26 cellular contexts compared by ENCODE assay signal in genomic region chr16:52238710-52239109, GRCh38.
DNase-seq lines count a peak whose midpoint lies in the region; ATAC-seq, FAIRE-seq and TF ChIP-seq lines count a peak whose summit lies in the region.
"Had no signal": no experiment of that assay in that cellular context is flagged by ENCODE, and none has a peak within 500 bp of the region (broad histone marks: within the 10 kb centered on the region; RNA-seq: fewer than 3 reads in every experiment).

No MANE protein-coding gene starts in this region.

- DNase-seq in NOMO-1 treated with DMSO at 0.1 percent for 48 hours (lab: John Stamatoyannopoulos, UW; ENCODE audit: unreplicated experiment) (peak; percentile 20), NOMO-1 treated with dmso at 0.1 percent for 144 hours (lab: John Stamatoyannopoulos, UW; ENCODE audit: unreplicated experiment) (no peak), GM23338 (ENCODE audit: low spot score) (no peak), GM12878 (ENCODE audit: low read depth, low spot score) (no peak), head of caudate nucleus (no peak), cerebellum (ENCODE audit: low spot score) (no peak)
- DNase-seq: AML-193; CD4-positive, alpha-beta T cell; CD8-positive, alpha-beta T cell; COR-L47; DMS 273 treated with DMSO at 0.1 percent for 48 hours; DMS153; DMS53; DMS79; DND-41; EL; GDM1 had no signal

- H4K20me1 ChIP-seq in GM23338 (replicated peaks; ENCODE audit: insufficient read depth) (no peaks in the 10 kb centered on the region), GM12878 (ENCODE audit: control insufficient read depth, insufficient read depth) (no peaks in the 10 kb centered on the region)
- H4K20me1 ChIP-seq: BLaER1 treated with 17β-estradiol and CSF1 and Interleukin-3, amounts not matched to agents 10 nM and 100 nM had no signal

- no peaks in the 10 kb centered on the region for H3F3A ChIP-seq in GM23338 (replicated peaks; ENCODE audit: low read depth)

- POLR2A ChIA-PET in GM12878 (lab: Charles Lee): no interaction called here

- TF ChIP-seq POLR2A in GM12878 (IDR thresholded peaks at IDR 0.05; ENCODE audit: low read depth, low read length): no peak

- H3K27me3 ChIP-seq in GM23338 (ENCODE audit: insufficient read depth) (no peaks in the 10 kb centered on the region), GM12878 (replicated peaks in 1 of 2; ENCODE audit: control insufficient read depth in 2 of 2, insufficient read depth in 2 of 2, low read length in 1 of 2) (no peaks in the 10 kb centered on the region), neuron (ENCODE audit: insufficient read depth, low read length) (peaks cover 2% of the 10 kb centered on the region)
- H3K27me3 ChIP-seq: BLaER1 treated with 17β-estradiol and CSF1 and Interleukin-3, amounts not matched to agents 10 nM and 100 nM had no signal

- H3K9me3 Mint-ChIP-seq in GM23338: no peaks in the 10 kb centered on the region
- H3K9me3 Mint-ChIP-seq: CD8-positive, alpha-beta T cell had no signal

- intact Hi-C loops in GM12878 (cut with micrococcal nuclease; ENCODE audit: unreplicated experiment) (no loop called here), head of caudate nucleus (cut with DNase I) (no loop called here)

- H3K27ac Mint-ChIP-seq in GM23338: no peak overlapping the region
- H3K27ac Mint-ChIP-seq: B cell; CD4-positive, alpha-beta T cell; CD8-positive, alpha-beta T cell had no signal

- H3K4me2 ChIP-seq in GM23338 (no peak overlapping the region), GM12878 (ENCODE audit: control insufficient read depth, insufficient read depth) (no peak overlapping the region)
- H3K4me2 ChIP-seq: A549; BLaER1 treated with 17β-estradiol and CSF1 and Interleukin-3, amounts not matched to agents 10 nM and 100 nM had no signal

- H3K4me3 ChIP-seq in GM23338 (no peak overlapping the region), GM12878 (no peak overlapping the region), neuron (ENCODE audit: low read length) (no peak overlapping the region)
- H3K4me3 ChIP-seq: A549; BLaER1 treated with 17β-estradiol and CSF1 and Interleukin-3, amounts not matched to agents 10 nM and 100 nM had no signal

- no peak overlapping the region for H3K4me3 Mint-ChIP-seq in GM23338
- H3K4me3 Mint-ChIP-seq: B cell; CD4-positive, alpha-beta T cell; CD8-positive, alpha-beta T cell had no signal

- no peaks in the 10 kb centered on the region for H3K79me2 ChIP-seq in GM23338 (replicated peaks; ENCODE audit: insufficient read depth)
- no peaks in the 10 kb centered on the region for H3K79me2 ChIP-seq in GM12878 (ENCODE audit: control insufficient read depth, insufficient read depth, low read length)

- H3K4me1 ChIP-seq in GM23338 (ENCODE audit: insufficient read depth) (no peaks in the 10 kb centered on the region; the same call in 1 of the 2 replicates), GM12878 (ENCODE audit: control insufficient read depth, insufficient read depth, low read length) (no peaks in the 10 kb centered on the region), neuron (ENCODE audit: insufficient read depth, low read length) (peaks cover 5% of the 10 kb centered on the region)
- H3K4me1 ChIP-seq: A549 had no signal

- no peak for TF ChIP-seq EP300 in GM12878 (IDR thresholded peaks at IDR 0.05; ENCODE audit: borderline replicate concordance in 1 of 2, control insufficient read depth in 1 of 2, low read depth in 2 of 2, low read length in 2 of 2)

- SMC1A ChIA-PET in GM12878 (lab: Charles Lee; ENCODE audit: uncharacterized antibody, unreplicated experiment): no interaction called here

- H3K9me3 ChIP-seq in GM12878 (replicated peaks; ENCODE audit: control insufficient read depth, insufficient read depth, low read length): no peaks in the 10 kb centered on the region
- H3K9me3 ChIP-seq in neuron (ENCODE audit: low read length): no peaks in the 10 kb centered on the region
- H3K9me3 ChIP-seq: A549; BLaER1 treated with 17β-estradiol and CSF1 and Interleukin-3, amounts not matched to agents 10 nM and 100 nM had no signal

- WGBS in GM12878 (ENCODE audit: insufficient coverage, insufficient replicate concordance, low lambda C conversion rate, missing lambda C conversion rate): 59% methylated on average over 2 of the region's 2 CpGs

- peaks cover 8% of the 10 kb centered on the region for H3K4me1 Mint-ChIP-seq in GM23338
- H3K4me1 Mint-ChIP-seq: B cell had no signal

- no peaks in the 10 kb centered on the region for H3K36me3 ChIP-seq in GM23338 (ENCODE audit: insufficient read depth)
- no peaks in the 10 kb centered on the region for H3K36me3 ChIP-seq in GM12878 (ENCODE audit: control insufficient read depth in 2 of 2, insufficient read depth in 2 of 2, low read length in 1 of 2)
- H3K36me3 ChIP-seq in neuron (ENCODE audit: insufficient read depth, low read length): no peaks in the 10 kb centered on the region
- H3K36me3 ChIP-seq: BLaER1 treated with 17β-estradiol and CSF1 and Interleukin-3, amounts not matched to agents 10 nM and 100 nM had no signal

- CTCF ChIA-PET in GM12878 (lab: Yijun Ruan, JAX): interaction anchor here (2.2 kb wide), 1 partner anchor 9 kb away, joined by 5 read pairs; no protein-coding TSS in a partner anchor

- H3K9me2 ChIP-seq in GM23338 (ENCODE audit: insufficient read depth): peaks cover 6% of the 10 kb centered on the region; the same call in 1 of the 2 replicates

- no peaks in the 10 kb centered on the region for H3K27me3 Mint-ChIP-seq in GM23338 (ENCODE audit: insufficient read depth, low read depth, poor library complexity)
- H3K27me3 Mint-ChIP-seq: B cell; CD4-positive, alpha-beta T cell had no signal

- no peak overlapping the region for H3K9ac ChIP-seq in GM12878 (ENCODE audit: control insufficient read depth, insufficient read depth, low read length)
- H3K9ac ChIP-seq: BLaER1 treated with 17β-estradiol and CSF1 and Interleukin-3, amounts not matched to agents 10 nM and 100 nM had no signal

- H3K27ac ChIP-seq in GM23338 (ENCODE audit: low read depth): no peak overlapping the region
- no peak overlapping the region for H3K27ac ChIP-seq in GM12878 (ENCODE audit: control insufficient read depth, insufficient read depth)
- H3K27ac ChIP-seq: 22Rv1; A549; BLaER1 treated with 17β-estradiol and CSF1 and Interleukin-3, amounts not matched to agents 10 nM and 100 nM; C4-2B had no signal

- no peaks in the 10 kb centered on the region; the same call in 2 of the 3 replicates for H3K36me3 Mint-ChIP-seq in GM23338 (ENCODE audit: low read depth)
- H3K36me3 Mint-ChIP-seq: CD8-positive, alpha-beta T cell had no signal

- ATAC-seq in GM23338 (no peak), GM12878 (no peak), HG02642 (IDR thresholded peaks at IDR 0.05; ENCODE audit: poor library complexity, unreplicated experiment) (no peak)
- ATAC-seq: A549; CD8-positive, alpha-beta T cell had no signal

- no peak for FAIRE-seq in GM12878 (lab: Jason Lieb, UNC)
- FAIRE-seq: A549, GM12891, GM19239 had no signal

- TF ChIP-seq CTCF in GM23338 (conservative IDR thresholded peaks at IDR 0.05; ENCODE audit: low read depth in 2 of 2) (no peak), GM12878 (IDR thresholded peaks at IDR 0.05 in 2 of 3, conservative IDR thresholded peaks at IDR 0.05 in 1 of 3; ENCODE audit: control insufficient read depth in 2 of 3, extremely low read depth in 1 of 3, insufficient read depth in 1 of 3, low read depth in 3 of 3, low read length in 3 of 3) (no peak)

- RAD21 ChIA-PET in GM12878 (lab: Charles Lee; ENCODE audit: unreplicated experiment): no interaction called here

- no peak for TF ChIP-seq RAD21 in GM12878 (IDR thresholded peaks at IDR 0.05; ENCODE audit: insufficient read depth, low read depth, low read length)

- in situ Hi-C loops in GM12878 (cut with MboI): no loop called here

- no TSS peak for BruUV-seq in GM12878 (replicated peaks; lab: Mats Ljungman, UMichigan)

- H2AFZ ChIP-seq in GM23338 (peak overlapping the region; percentile 1; the same call in 1 of the 2 replicates), GM12878 (ENCODE audit: control insufficient read depth, low read depth, low read length) (no peak overlapping the region), neuron (ENCODE audit: low read depth, low read length) (peak overlapping the region; percentile 35)

TF ChIP-seq in GM12878, 131 proteins besides CTCF, POLR2A, EP300 and RAD21:
- TF ChIP-seq ATF7 (IDR thresholded peaks at IDR 0.05; ENCODE audit: low read depth) (0 out of 2 replicates have a peak, but pooled peaks have one; percentile 35), CHD1 (IDR thresholded peaks at IDR 0.05; ENCODE audit: low read depth, low read length) (no peak)
TF ChIP-seq in GM12878: peak in this region for 1.
